Comparison of ENCODE assay signal across 7 cellular contexts in genomic region chr6:30685157-30685976, GRCh38. TPM values are rescaled to one million over a fixed set of nuclear protein-coding genes. Genes with fewer than 3 reads are reported as not detected.
DNase-seq lines count a peak whose midpoint lies in the region; ATAC-seq and TF ChIP-seq lines count a peak whose summit lies in the region.

No MANE protein-coding gene starts in this region.

- peaks cover 49% of the 10 kb centered on the region for H3K36me3 ChIP-seq in SJSA1
- H3K36me3 ChIP-seq in endodermal cell (ENCODE audit: control insufficient read depth, insufficient read depth, low read length), result peaks cover 7% of the 10 kb centered on the region
- peaks cover 3 to 52% of the 10 kb centered on the region in 2 donors for H3K36me3 ChIP-seq in neuronal stem cell (replicated peaks in 1 of 2; ENCODE audit: control insufficient read depth in 2 of 2, insufficient read depth in 2 of 2, low read length in 2 of 2)

- peak overlapping the region; percentile 61 for H2AK5ac ChIP-seq in neuronal stem cell (ENCODE audit: low read depth, low read length)

- H3K4me3 Mint-ChIP-seq in endodermal cell, result peak overlapping the region; percentile 75

- H4K91ac ChIP-seq in neuronal stem cell (ENCODE audit: low read depth, low read length, poor library complexity), result no peak overlapping the region

- H3K9me3 ChIP-seq in SJSA1 (replicated peaks), result no peaks in the 10 kb centered on the region
- H3K9me3 ChIP-seq in endodermal cell (ENCODE audit: control insufficient read depth, low read length), result no peaks in the 10 kb centered on the region
- H3K9me3 ChIP-seq in neuronal stem cell (replicated peaks in 1 of 2; ENCODE audit: control insufficient read depth in 2 of 2, insufficient read depth in 1 of 2, low read depth in 1 of 2, low read length in 2 of 2), result no peaks in the 10 kb centered on the region

- H3K36me3 Mint-ChIP-seq in endodermal cell (ENCODE audit: low read depth), result peaks cover 15% of the 10 kb centered on the region

- no peak overlapping the region for H3K18ac ChIP-seq in neuronal stem cell (ENCODE audit: low read length)

- no peak overlapping the region for H3K14ac ChIP-seq in neuronal stem cell (ENCODE audit: low read length)

- no peaks in the 10 kb centered on the region for H3K9me3 Mint-ChIP-seq in endodermal cell

- H3K27me3 ChIP-seq in SJSA1 (replicated peaks), result no peaks in the 10 kb centered on the region
- no peaks in the 10 kb centered on the region for H3K27me3 ChIP-seq in endodermal cell (ENCODE audit: control insufficient read depth, insufficient read depth, low read length, poor library complexity, severe bottlenecking)
- H3K27me3 ChIP-seq in neuronal stem cell (ENCODE audit: control insufficient read depth in 3 of 3, insufficient read depth in 3 of 3, low read depth in 1 of 3, low read length in 3 of 3), result no peaks in the 10 kb centered on the region

- no peak overlapping the region for H2BK5ac ChIP-seq in neuronal stem cell (ENCODE audit: low read length)

- H3K4me1 ChIP-seq in SJSA1 (replicated peaks) (peaks cover 71% of the 10 kb centered on the region), endodermal cell (ENCODE audit: control insufficient read depth, insufficient read depth, low read length) (peaks cover 18% of the 10 kb centered on the region), neuronal stem cell (ENCODE audit: control insufficient read depth in 2 of 2, insufficient read depth in 1 of 2, low read depth in 1 of 2, low read length in 2 of 2) (peaks cover 56 to 61% of the 10 kb centered on the region in 2 donors)

- TF ChIP-seq CTCF in endodermal cell (conservative IDR thresholded peaks at IDR 0.05), result peak; percentile 22

- H3K27ac ChIP-seq in SJSA1, result peak overlapping the region; percentile 12; the same call in 1 of the 2 replicates
- no peak overlapping the region for H3K27ac ChIP-seq in endodermal cell (ENCODE audit: low read depth, low read length)
- no peak overlapping the region for H3K27ac ChIP-seq in neuronal stem cell (replicated peaks; ENCODE audit: low read length)

- no peak overlapping the region for H4K8ac ChIP-seq in neuronal stem cell (ENCODE audit: low read depth, low read length)

- H3K23ac ChIP-seq in neuronal stem cell (ENCODE audit: low read depth, low read length, poor library complexity), result peak overlapping the region; percentile 62

- H2BK120ac ChIP-seq in neuronal stem cell (ENCODE audit: low read depth, low read length), result no peak overlapping the region

- H2BK12ac ChIP-seq in neuronal stem cell (ENCODE audit: low read length), result no peak overlapping the region

- 66 to 71% methylated on average over 20 to 28 of the region's 28 CpGs for WGBS in endodermal cell (ENCODE audit: insufficient coverage in 1 of 2, insufficient read length in 1 of 2), 2 experiments
- WGBS in neuronal stem cell (ENCODE audit: extremely low coverage in 2 of 2, insufficient read length in 2 of 2, insufficient replicate concordance in 1 of 2), 2 donors, result no CpG with 5 or more reads among the region's 28 CpGs

- peak overlapping the region; percentile 39 for H3K27ac Mint-ChIP-seq in endodermal cell

- H3K4me3 ChIP-seq in SJSA1, result peak overlapping the region; percentile 65
- H3K4me3 ChIP-seq in endodermal cell (ENCODE audit: low read length), result peak overlapping the region; percentile 95
- peak overlapping the region in 1 of 2 donors; percentile 83 for H3K4me3 ChIP-seq in neuronal stem cell (ENCODE audit: low read length in 2 of 2)

- H2BK15ac ChIP-seq in neuronal stem cell (ENCODE audit: low read length), result peak overlapping the region; percentile 46

- peak overlapping the region; percentile 66 for H3K9ac ChIP-seq in endodermal cell (ENCODE audit: extremely low read depth, low read length, poor library complexity, severe bottlenecking)
- no peak overlapping the region for H3K9ac ChIP-seq in neuronal stem cell (ENCODE audit: low read depth, low read length, poor library complexity)

- H3K4me2 ChIP-seq in neuronal stem cell (ENCODE audit: insufficient read depth, low read length, poor library complexity, severe bottlenecking), result peak overlapping the region; percentile 80

- peaks cover 9% of the 10 kb centered on the region for H3K79me1 ChIP-seq in neuronal stem cell (ENCODE audit: low read depth, low read length)

- peaks cover 64% of the 10 kb centered on the region for H3K4me1 Mint-ChIP-seq in endodermal cell

- no peaks in the 10 kb centered on the region for H3K27me3 Mint-ChIP-seq in endodermal cell (ENCODE audit: insufficient read depth)

- no peak overlapping the region for H2AFZ ChIP-seq in neuronal stem cell (ENCODE audit: low read length)

- ATAC-seq in GM21528 (IDR thresholded peaks at IDR 0.05; ENCODE audit: low FRiP score, unreplicated experiment) (no peak), GM21825 (IDR thresholded peaks at IDR 0.05; ENCODE audit: unreplicated experiment) (no peak)

- DNase-seq in HCEC 1CT, result peak; percentile 53
- DNase-seq in SJSA1 (ENCODE audit: low read depth in 1 of 2, low spot score in 2 of 2), result peak in 1 of 2 experiments; percentile 40
- peak; percentile 69 for DNase-seq in endodermal cell
- DNase-seq in neuronal stem cell (ENCODE audit: low spot score), result no peak
- DNase-seq in pons (ENCODE audit: low spot score), result no peak

- no peak overlapping the region for H3K4ac ChIP-seq in neuronal stem cell (ENCODE audit: low read length)

RNA-seq across cellular contexts. Expression of gene PPP1R18, which starts 1.1 kb away (rescaled TPM):
- 53.2 and 76.8 TPM in 2 replicates for total RNA-seq in SJSA1 (2014; rRNA removed; shearing (Covaris generic))
- 10 to 100 TPM; 27.6 to 31.4 TPM for total RNA-seq in endodermal cell
- polyA plus RNA-seq in endodermal cell (2013, experiment 1 of 2), result 81.2 TPM
- 79.2 TPM for polyA plus RNA-seq in endodermal cell (2013, experiment 2 of 2)
- 54.3 TPM for polyA plus RNA-seq in neuronal stem cell (2013, experiment 1 of 2)
- polyA plus RNA-seq in neuronal stem cell (2013, experiment 2 of 2), result 55.0 TPM

RNA-seq across cellular contexts. Expression of gene NRM, which starts 5.4 kb away (rescaled TPM):
- total RNA-seq in SJSA1 (2014; rRNA removed; shearing (Covaris generic)), result 6.8 and 10.0 TPM in 2 replicates
- total RNA-seq in endodermal cell, result 10 to 100 TPM; 37.1 TPM
- 72.2 TPM for polyA plus RNA-seq in endodermal cell (2013, experiment 1 of 2)
- polyA plus RNA-seq in endodermal cell (2013, experiment 2 of 2), result 59.2 TPM
- polyA plus RNA-seq in neuronal stem cell (2013, experiment 1 of 2), result 98.1 TPM
- 96.2 TPM for polyA plus RNA-seq in neuronal stem cell (2013, experiment 2 of 2)

RNA-seq across cellular contexts. Expression of gene DHX16, which starts 12.6 kb away (rescaled TPM):
- total RNA-seq in SJSA1 (2014; rRNA removed; shearing (Covaris generic)), result 59.5 and 86.3 TPM in 2 replicates
- total RNA-seq in endodermal cell, result 10 to 100 TPM; 33.5 to 33.9 TPM
- polyA plus RNA-seq in endodermal cell (2013, experiment 1 of 2), result 31.1 TPM
- 33.3 TPM for polyA plus RNA-seq in endodermal cell (2013, experiment 2 of 2)
- polyA plus RNA-seq in neuronal stem cell (2013, experiment 1 of 2), result 16.0 TPM
- 14.8 TPM for polyA plus RNA-seq in neuronal stem cell (2013, experiment 2 of 2)

RNA-seq across cellular contexts. Expression of gene MDC1, which starts 31.7 kb away (rescaled TPM):
- 8.4 and 8.6 TPM in 2 replicates for total RNA-seq in SJSA1 (2014; rRNA removed; shearing (Covaris generic))
- total RNA-seq in endodermal cell, result 10 to 100 TPM; 79.0 to 95.1 TPM
- polyA plus RNA-seq in endodermal cell (2013, experiment 1 of 2), result 80.0 TPM
- 74.0 TPM for polyA plus RNA-seq in endodermal cell (2013, experiment 2 of 2)
- polyA plus RNA-seq in neuronal stem cell (2013, experiment 1 of 2), result 50.3 TPM
- 51.5 TPM for polyA plus RNA-seq in neuronal stem cell (2013, experiment 2 of 2)

RNA-seq across cellular contexts. Expression of gene TUBB, which starts 34.8 kb away (rescaled TPM):
- 1,157 and 1,642 TPM in 2 replicates for total RNA-seq in SJSA1 (2014; rRNA removed; shearing (Covaris generic))
- total RNA-seq in endodermal cell, result 1,000 to 10,000 TPM; 1,504 to 1,815 TPM
- polyA plus RNA-seq in endodermal cell (2013, experiment 1 of 2), result 2,363 TPM
- polyA plus RNA-seq in endodermal cell (2013, experiment 2 of 2), result 2,162 TPM
- polyA plus RNA-seq in neuronal stem cell (2013, experiment 1 of 2), result 2,147 TPM
- polyA plus RNA-seq in neuronal stem cell (2013, experiment 2 of 2), result 2,146 TPM

Comparison
In these comparisons a context has a peak if more than half of its experiments do, and no peak if none do; other contexts are left out.
1. DNase-seq: peak in HCEC 1CT (single experiment) and endodermal cell (single experiment); none in neuronal stem cell (single experiment) and pons (single experiment).